ENCODE assay signal across 26 cellular contexts in the genomic region with DNA sequence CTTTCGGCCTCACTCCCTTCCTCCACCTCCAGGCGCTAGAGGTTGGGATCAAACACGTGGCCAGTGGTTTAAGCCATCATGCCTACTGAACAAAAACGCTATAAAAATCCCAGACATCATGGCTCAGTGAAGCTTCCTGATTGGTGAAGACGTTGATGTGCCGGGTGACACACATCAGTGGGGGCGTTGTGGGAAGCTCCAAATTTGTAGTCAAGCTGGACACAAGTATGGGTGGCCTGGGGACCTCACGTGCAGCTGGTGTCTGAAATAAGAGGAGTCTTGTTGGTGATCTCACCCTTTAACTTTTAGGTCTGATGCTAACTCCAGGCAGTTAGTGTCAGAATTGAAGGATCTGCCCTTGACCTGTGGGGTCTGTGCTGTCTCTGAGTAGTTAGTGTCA. TPM values are rescaled to one million over a fixed set of nuclear protein-coding genes. Genes with fewer than 3 reads are reported as not detected.
"Had no signal": no experiment of that assay in that cellular context is flagged by ENCODE, and none has a peak within 500 bp of the region (broad histone marks: within the 10 kb centered on the region; RNA-seq: fewer than 3 reads in every experiment).

No MANE protein-coding gene starts in this region.

- H3K9me3 ChIP-seq: heart right ventricle, left lung, neutrophil, ovary, prostate gland, spleen, thyroid gland had no signal

- DNase-seq: activated CD8-positive, alpha-beta memory T cell treated with anti-CD3 and anti-CD28 coated beads for 24 hours; activated CD8-positive, alpha-beta memory T cell treated with anti-CD3 and anti-CD28 coated beads, Interleukin-2, amount 50 U/mL, for 4 hours; activated naive CD4-positive, alpha-beta T cell treated with Interleukin-2 at 50 U/mL for 16 hours; activated naive CD8-positive, alpha-beta T cell treated with anti-CD3 and anti-CD28 coated beads, Interleukin-2, amount 10 ng/mL, durations not matched to agents 7 days and 5 days; activated T-cell treated with anti-CD3 and anti-CD28 coated beads, Interleukin-2, amount 50 U/mL, for 24 hours; amniotic stem cell; endodermal cell; heart right ventricle; immature natural killer cell; left lung; naive thymus-derived CD8-positive, alpha-beta T cell; ovary; spleen; stimulated activated CD4-positive, alpha-beta T cell treated with anti-CD3 and anti-CD28 coated beads, Interleukin-4, amount 100 ng/mL, for 4 hours; stimulated activated naive CD8-positive, alpha-beta T cell treated with anti-CD3 and anti-CD28 coated beads, Interleukin-15, Interleukin-2, amounts not matched to agents 100 U/mL and 50 U/mL, for 24 hours; thyroid gland had no signal

- H3K4me3 ChIP-seq: coronary artery, heart right ventricle, left lung, lung, ovary, prostate gland, spleen, thyroid gland had no signal

- H3K4me3 Mint-ChIP-seq: activated naive CD8-positive, alpha-beta T cell treated with anti-CD3 and anti-CD28 coated beads, Interleukin-2, amount 10 ng/mL, durations not matched to agents 7 days and 5 days; activated T-cell treated with anti-CD3 and anti-CD28 coated beads, Interleukin-2, amount 50 U/mL, for 24 hours; endodermal cell; immature natural killer cell; naive thymus-derived CD8-positive, alpha-beta T cell; T-helper 2 cell treated with Interferon-gamma antibody and Interleukin-4, amounts not matched to agents 5 μg/mL and 100 μg/mL, for 36 hours had no signal

- H3K27ac ChIP-seq: coronary artery, epithelial cell of prostate, heart right ventricle, left lung, neutrophil, ovary, prostate gland, spleen, thyroid gland had no signal

- H3K4me1 ChIP-seq: prostate gland had no signal

- H3K36me3 ChIP-seq: ovary had no signal

- H3K27me3 ChIP-seq: heart right ventricle, left lung, neutrophil, ovary, spleen, thyroid gland had no signal

- FAIRE-seq: bronchial epithelial cell had no signal

- H3K27ac Mint-ChIP-seq: activated T-cell treated with anti-CD3 and anti-CD28 coated beads, Interleukin-2, amount 50 U/mL, for 24 hours; activated T-helper 2 cell treated with anti-CD3 and anti-CD28 coated beads, Interferon-gamma antibody, Interleukin-2, Interleukin-4, amounts not matched to agents 10 μg/mL and 5 μg/mL and 100 μg/mL, durations not matched to agents 14 hours and 24 hours and 36 hours; immature natural killer cell; T-helper 2 cell treated with Interferon-gamma antibody and Interleukin-4, amounts not matched to agents 5 μg/mL and 100 μg/mL, for 36 hours had no signal

- ATAC-seq: left lung; naive thymus-derived CD8-positive, alpha-beta T cell; stimulated activated naive CD8-positive, alpha-beta T cell treated with anti-CD3 and anti-CD28 coated beads, Interleukin-15, Interleukin-2, amounts not matched to agents 100 U/mL and 50 U/mL, for 24 hours had no signal

- H3K27me3 Mint-ChIP-seq: activated naive CD8-positive, alpha-beta T cell treated with anti-CD3 and anti-CD28 coated beads, Interleukin-2, amount 10 ng/mL, durations not matched to agents 7 days and 5 days; activated T-cell treated with anti-CD3 and anti-CD28 coated beads, Interleukin-2, amount 50 U/mL, for 24 hours; naive thymus-derived CD8-positive, alpha-beta T cell had no signal

- H3K9me3 Mint-ChIP-seq: activated naive CD8-positive, alpha-beta T cell treated with anti-CD3 and anti-CD28 coated beads, Interleukin-2, amount 10 ng/mL, durations not matched to agents 7 days and 5 days; activated T-cell treated with anti-CD3 and anti-CD28 coated beads, Interleukin-2, amount 50 U/mL, for 24 hours; activated T-helper 2 cell treated with anti-CD3 and anti-CD28 coated beads, Interferon-gamma antibody, Interleukin-2, Interleukin-4, amounts not matched to agents 10 μg/mL and 5 μg/mL and 100 μg/mL, durations not matched to agents 14 hours and 24 hours and 36 hours; endodermal cell; immature natural killer cell; naive thymus-derived CD8-positive, alpha-beta T cell; T-helper 2 cell treated with Interferon-gamma antibody and Interleukin-4, amounts not matched to agents 5 μg/mL and 100 μg/mL, for 36 hours had no signal

RNA-seq across cellular contexts. Expression of a gene that starts 20.1 kb away (rescaled TPM):
- total RNA-seq: fibroblast of villous mesenchyme, subcutaneous adipose tissue had no signal
